ENCODE assay signal across 9 cellular contexts in genomic region chr1:51570063-51570720, GRCh38. TPM values are rescaled to one million over a fixed set of nuclear protein-coding genes. Genes with fewer than 3 reads are reported as not detected.
DNase-seq lines count a peak whose midpoint lies in the region; ATAC-seq lines count a peak whose summit lies in the region.
"Had no signal": no experiment of that assay in that cellular context is flagged by ENCODE, and none has a peak within 500 bp of the region (broad histone marks: within the 10 kb centered on the region; RNA-seq: fewer than 3 reads in every experiment).

No MANE protein-coding gene starts in this region.

- no peak for DNase-seq in activated CD4-positive, alpha-beta memory T cell treated with anti-CD3 and anti-CD28 coated beads, Interleukin-2, amount 10 ng/mL, durations not matched to agents 7 days and 5 days
- no peak for DNase-seq in activated CD4-positive, alpha-beta memory T cell treated with anti-CD3 and anti-CD28 coated beads for 36 hours
- DNase-seq in activated naive CD4-positive, alpha-beta T cell treated with anti-CD3 and anti-CD28 coated beads, Interleukin-2, amount 50 U/mL, for 72 hours (ENCODE audit: low spot score in 2 of 2): no peak
- DNase-seq in stimulated activated naive CD8-positive, alpha-beta T cell treated with anti-CD3 and anti-CD28 coated beads, Interleukin-15, Interleukin-2, amounts not matched to agents 100 U/mL and 50 U/mL, for 24 hours: no peak
- DNase-seq in NK-92 (lab: John Stamatoyannopoulos, UW; ENCODE audit: unreplicated experiment): no peak
- DNase-seq in stimulated activated CD4-positive, alpha-beta T cell treated with anti-CD3 and anti-CD28 coated beads, Interleukin-4, amount 100 ng/mL, for 1 hour: no peak

- H3K27me3 Mint-ChIP-seq in activated CD4-positive, alpha-beta memory T cell treated with anti-CD3 and anti-CD28 coated beads, Interleukin-2, amount 10 ng/mL, durations not matched to agents 7 days and 5 days: no peaks in the 10 kb centered on the region
- H3K27me3 Mint-ChIP-seq in activated CD4-positive, alpha-beta memory T cell treated with anti-CD3 and anti-CD28 coated beads for 36 hours: no peaks in the 10 kb centered on the region

- ATAC-seq in HG03354 (IDR thresholded peaks at IDR 0.05; ENCODE audit: poor library complexity, severe bottlenecking, unreplicated experiment): peak; percentile 34
- ATAC-seq in activated naive CD4-positive, alpha-beta T cell treated with anti-CD3 and anti-CD28 coated beads, Interleukin-2, amount 50 U/mL, for 72 hours: peak; percentile 46 to 49
- ATAC-seq in stimulated activated naive CD8-positive, alpha-beta T cell treated with anti-CD3 and anti-CD28 coated beads, Interleukin-15, Interleukin-2, amounts not matched to agents 100 U/mL and 50 U/mL, for 24 hours: peak; percentile 54
- ATAC-seq in HG03025 (IDR thresholded peaks at IDR 0.05; ENCODE audit: low FRiP score, unreplicated experiment): no peak

- H3K27ac Mint-ChIP-seq in activated CD4-positive, alpha-beta memory T cell treated with anti-CD3 and anti-CD28 coated beads, Interleukin-2, amount 10 ng/mL, durations not matched to agents 7 days and 5 days: peak overlapping the region; percentile 92
- H3K27ac Mint-ChIP-seq in activated CD4-positive, alpha-beta memory T cell treated with anti-CD3 and anti-CD28 coated beads for 36 hours: no peak overlapping the region
- peak overlapping the region in 1 of 2 donors; percentile 92 for H3K27ac Mint-ChIP-seq in activated naive CD4-positive, alpha-beta T cell treated with anti-CD3 and anti-CD28 coated beads, Interleukin-2, amount 50 U/mL, for 72 hours

- CTCF ChIA-PET in activated CD4-positive, alpha-beta memory T cell treated with anti-CD3 and anti-CD28 coated beads, Interleukin-2, amount 10 ng/mL, durations not matched to agents 7 days and 5 days (lab: Charles Lee): interaction anchor here (0.8 to 1.0 kb wide), 2 partner anchors 15 to 197 kb away, joined by 3 to 5 read pairs; no protein-coding TSS in a partner anchor
- CTCF ChIA-PET in activated CD4-positive, alpha-beta memory T cell treated with anti-CD3 and anti-CD28 coated beads for 36 hours (lab: Charles Lee): interaction anchor here (0.7 to 1.4 kb wide), 4 partner anchors 52 to 272 kb away, joined by 3 to 6 read pairs (median 4); partner anchors contain the start of gene EPS15

- H3K36me3 Mint-ChIP-seq in activated CD4-positive, alpha-beta memory T cell treated with anti-CD3 and anti-CD28 coated beads, Interleukin-2, amount 10 ng/mL, durations not matched to agents 7 days and 5 days (ENCODE audit: low read depth): no peaks in the 10 kb centered on the region
- no peaks in the 10 kb centered on the region for H3K36me3 Mint-ChIP-seq in activated CD4-positive, alpha-beta memory T cell treated with anti-CD3 and anti-CD28 coated beads for 36 hours
- H3K36me3 Mint-ChIP-seq in activated naive CD4-positive, alpha-beta T cell treated with anti-CD3 and anti-CD28 coated beads, Interleukin-2, amount 50 U/mL, for 72 hours: no peaks in the 10 kb centered on the region
- H3K36me3 Mint-ChIP-seq: brain had no signal

- H3K9me3 Mint-ChIP-seq in activated CD4-positive, alpha-beta memory T cell treated with anti-CD3 and anti-CD28 coated beads, Interleukin-2, amount 10 ng/mL, durations not matched to agents 7 days and 5 days: no peaks in the 10 kb centered on the region
- no peaks in the 10 kb centered on the region for H3K9me3 Mint-ChIP-seq in activated CD4-positive, alpha-beta memory T cell treated with anti-CD3 and anti-CD28 coated beads for 36 hours
- no peaks in the 10 kb centered on the region for H3K9me3 Mint-ChIP-seq in activated naive CD4-positive, alpha-beta T cell treated with anti-CD3 and anti-CD28 coated beads, Interleukin-2, amount 50 U/mL, for 72 hours
- H3K9me3 Mint-ChIP-seq: brain had no signal

- peak overlapping the region; percentile 21 for H3K4me3 Mint-ChIP-seq in activated CD4-positive, alpha-beta memory T cell treated with anti-CD3 and anti-CD28 coated beads, Interleukin-2, amount 10 ng/mL, durations not matched to agents 7 days and 5 days
- H3K4me3 Mint-ChIP-seq in activated CD4-positive, alpha-beta memory T cell treated with anti-CD3 and anti-CD28 coated beads for 36 hours: no peak overlapping the region
- H3K4me3 Mint-ChIP-seq: brain had no signal

- intact Hi-C loops in activated CD4-positive, alpha-beta memory T cell treated with anti-CD3 and anti-CD28 coated beads for 36 hours (cut with micrococcal nuclease): no loop called here

- POLR2A ChIA-PET in activated CD4-positive, alpha-beta memory T cell treated with anti-CD3 and anti-CD28 coated beads, Interleukin-2, amount 10 ng/mL, durations not matched to agents 7 days and 5 days (lab: Charles Lee): interaction anchor here (0.6 to 1.7 kb wide), 5 partner anchors 8 to 51 kb away, joined by 3 to 14 read pairs (median 3); partner anchors contain the start of gene EPS15
- POLR2A ChIA-PET in activated CD4-positive, alpha-beta memory T cell treated with anti-CD3 and anti-CD28 coated beads for 36 hours (lab: Charles Lee): no interaction called here

- peaks cover 42% of the 10 kb centered on the region for H3K4me1 Mint-ChIP-seq in activated CD4-positive, alpha-beta memory T cell treated with anti-CD3 and anti-CD28 coated beads, Interleukin-2, amount 10 ng/mL, durations not matched to agents 7 days and 5 days
- H3K4me1 Mint-ChIP-seq in activated CD4-positive, alpha-beta memory T cell treated with anti-CD3 and anti-CD28 coated beads for 36 hours (ENCODE audit: low read depth): peaks cover 26% of the 10 kb centered on the region

RNA-seq across cellular contexts. Expression of gene OSBPL9, which starts 46.7 kb away (rescaled TPM):
- 10 to 100 TPM; 40.0 to 42.7 TPM for total RNA-seq in activated CD4-positive, alpha-beta memory T cell treated with anti-CD3 and anti-CD28 coated beads, Interleukin-2, amount 10 ng/mL, durations not matched to agents 7 days and 5 days
- 10 to 100 TPM; 46.1 to 48.6 TPM for total RNA-seq in activated CD4-positive, alpha-beta memory T cell treated with anti-CD3 and anti-CD28 coated beads for 36 hours
- 10 to 100 TPM; 36.1 to 63.4 TPM for total RNA-seq in activated naive CD4-positive, alpha-beta T cell treated with anti-CD3 and anti-CD28 coated beads, Interleukin-2, amount 50 U/mL, for 72 hours

RNA-seq across cellular contexts. Expression of gene EPS15, which starts 51.1 kb away (rescaled TPM):
- total RNA-seq in activated CD4-positive, alpha-beta memory T cell treated with anti-CD3 and anti-CD28 coated beads, Interleukin-2, amount 10 ng/mL, durations not matched to agents 7 days and 5 days: 10 to 100 TPM; 71.8 to 75.0 TPM
- total RNA-seq in activated CD4-positive, alpha-beta memory T cell treated with anti-CD3 and anti-CD28 coated beads for 36 hours: 10 to 100 TPM; 69.5 to 69.6 TPM
- total RNA-seq in activated naive CD4-positive, alpha-beta T cell treated with anti-CD3 and anti-CD28 coated beads, Interleukin-2, amount 50 U/mL, for 72 hours: 10 to 100 TPM; 56.4 to 59.9 TPM
